ENCODE assay signal across 1 cellular context in genomic region chr15:82093774-82094211, GRCh38.
TF ChIP-seq lines count a peak whose summit lies in the region.

No MANE protein-coding gene starts in this region.

TF ChIP-seq in K562, 482 proteins besides CTCF, POLR2A, EP300 and RAD21 (continued from another document and continues in another):
- TF ChIP-seq PHF21A (IDR thresholded peaks at IDR 0.05; ENCODE audit: borderline replicate concordance, low read depth) (no peak), ZNF740 (CRISPR knock-in tag; IDR thresholded peaks at IDR 0.05) (no peak), ZNF740 (tag; IDR thresholded peaks at IDR 0.05) (no peak), SREBF2 (CRISPR knock-in tag; IDR thresholded peaks at IDR 0.05) (no peak), EP400 (IDR thresholded peaks at IDR 0.05) (peak; percentile 70), SAP30 (IDR thresholded peaks at IDR 0.05; ENCODE audit: borderline replicate concordance, insufficient read depth, low read depth, low read length, poor library complexity, severe bottlenecking) (no peak), MNT (conservative IDR thresholded peaks at IDR 0.05) (peak in 1 of 2 experiments; percentile 51; a peak in 2 of 4 replicates), SMARCA4 (IDR thresholded peaks at IDR 0.05) (peak; percentile 92), TOE1 (IDR thresholded peaks at IDR 0.05; ENCODE audit: borderline replicate concordance) (no peak), TOE1 (CRISPR knock-in tag; IDR thresholded peaks at IDR 0.05; ENCODE audit: borderline replicate concordance, low read depth) (no peak), PREB (CRISPR knock-in tag; IDR thresholded peaks at IDR 0.05) (no peak), SNAPC5 (CRISPR knock-in tag; IDR thresholded peaks at IDR 0.05) (no peak), MED1 (CRISPR knock-in tag; IDR thresholded peaks at IDR 0.05; ENCODE audit: borderline replicate concordance) (no peak), MAX (CRISPR knock-in tag; IDR thresholded peaks at IDR 0.05) (no peak), PATZ1 (CRISPR knock-in tag; IDR thresholded peaks at IDR 0.05; ENCODE audit: borderline replicate concordance) (no peak), MIER1 (IDR thresholded peaks at IDR 0.05; ENCODE audit: low read depth) (no peak), ZZZ3 (IDR thresholded peaks at IDR 0.05) (no peak), ZNF655 (CRISPR knock-in tag; IDR thresholded peaks at IDR 0.05) (no peak), CHD1 (IDR thresholded peaks at IDR 0.05; ENCODE audit: low read length) (no peak), HMG20A (CRISPR knock-in tag; conservative IDR thresholded peaks at IDR 0.05) (no peak), CEBPB (tag; IDR thresholded peaks at IDR 0.05) (peak; percentile 87), E2F5 (CRISPR knock-in tag; IDR thresholded peaks at IDR 0.05) (no peak), REST (CRISPR knock-in tag; IDR thresholded peaks at IDR 0.05; ENCODE audit: low read depth) (no peak), SRSF9 (IDR thresholded peaks at IDR 0.05; ENCODE audit: borderline replicate concordance, low read depth, low read length) (no peak), MTF1 (CRISPR knock-in tag; IDR thresholded peaks at IDR 0.05; ENCODE audit: borderline replicate concordance) (no peak), ZNF512 (tag; IDR thresholded peaks at IDR 0.05) (no peak), ZBTB43 (CRISPR knock-in tag; IDR thresholded peaks at IDR 0.05) (no peak), RBM14 (IDR thresholded peaks at IDR 0.05; ENCODE audit: borderline replicate concordance, insufficient read depth, low read depth, low read length) (no peak), WHSC1 (IDR thresholded peaks at IDR 0.05; ENCODE audit: low read length) (no peak), HOXB6 (CRISPR knock-in tag; IDR thresholded peaks at IDR 0.05; ENCODE audit: borderline replicate concordance) (no peak), SIN3A (IDR thresholded peaks at IDR 0.05; ENCODE audit: borderline replicate concordance in 2 of 2, control insufficient read depth in 1 of 2, low read depth in 2 of 2, low read length in 2 of 2) (no peak), SAFB2 (IDR thresholded peaks at IDR 0.05; ENCODE audit: borderline replicate concordance, low read depth, low read length, severe bottlenecking) (no peak), JUND (IDR thresholded peaks at IDR 0.05; ENCODE audit: borderline replicate concordance, low read depth, low read length) (peak; percentile 98), JUND (tag; IDR thresholded peaks at IDR 0.05; ENCODE audit: borderline replicate concordance, low read depth, low read length) (peak; percentile 96), ZNF764 (CRISPR knock-in tag; IDR thresholded peaks at IDR 0.05; ENCODE audit: low read depth) (no peak), HDAC3 (IDR thresholded peaks at IDR 0.05; ENCODE audit: borderline replicate concordance, partially characterized antibody) (peak; percentile 39), SMC3 (conservative IDR thresholded peaks at IDR 0.05; ENCODE audit: insufficient read depth, low read depth, low read length) (no peak), GMEB1 (CRISPR knock-in tag; IDR thresholded peaks at IDR 0.05) (no peak), HBP1 (CRISPR knock-in tag; IDR thresholded peaks at IDR 0.05) (no peak), ZNF3 (CRISPR knock-in tag; IDR thresholded peaks at IDR 0.05) (no peak), PRPF4 (IDR thresholded peaks at IDR 0.05; ENCODE audit: insufficient read depth, low read depth, low read length, poor library complexity, severe bottlenecking) (no peak), LARP7 (IDR thresholded peaks at IDR 0.05) (no peak), KAT2B (IDR thresholded peaks at IDR 0.05; ENCODE audit: low read depth, low read length) (no peak), SNIP1 (IDR thresholded peaks at IDR 0.05; ENCODE audit: low read depth) (no peak), POLR2B (IDR thresholded peaks at IDR 0.05; ENCODE audit: low read depth, partially characterized antibody) (no peak), ZNF785 (CRISPR knock-in tag; IDR thresholded peaks at IDR 0.05) (no peak)
